In the genomic region with DNA sequence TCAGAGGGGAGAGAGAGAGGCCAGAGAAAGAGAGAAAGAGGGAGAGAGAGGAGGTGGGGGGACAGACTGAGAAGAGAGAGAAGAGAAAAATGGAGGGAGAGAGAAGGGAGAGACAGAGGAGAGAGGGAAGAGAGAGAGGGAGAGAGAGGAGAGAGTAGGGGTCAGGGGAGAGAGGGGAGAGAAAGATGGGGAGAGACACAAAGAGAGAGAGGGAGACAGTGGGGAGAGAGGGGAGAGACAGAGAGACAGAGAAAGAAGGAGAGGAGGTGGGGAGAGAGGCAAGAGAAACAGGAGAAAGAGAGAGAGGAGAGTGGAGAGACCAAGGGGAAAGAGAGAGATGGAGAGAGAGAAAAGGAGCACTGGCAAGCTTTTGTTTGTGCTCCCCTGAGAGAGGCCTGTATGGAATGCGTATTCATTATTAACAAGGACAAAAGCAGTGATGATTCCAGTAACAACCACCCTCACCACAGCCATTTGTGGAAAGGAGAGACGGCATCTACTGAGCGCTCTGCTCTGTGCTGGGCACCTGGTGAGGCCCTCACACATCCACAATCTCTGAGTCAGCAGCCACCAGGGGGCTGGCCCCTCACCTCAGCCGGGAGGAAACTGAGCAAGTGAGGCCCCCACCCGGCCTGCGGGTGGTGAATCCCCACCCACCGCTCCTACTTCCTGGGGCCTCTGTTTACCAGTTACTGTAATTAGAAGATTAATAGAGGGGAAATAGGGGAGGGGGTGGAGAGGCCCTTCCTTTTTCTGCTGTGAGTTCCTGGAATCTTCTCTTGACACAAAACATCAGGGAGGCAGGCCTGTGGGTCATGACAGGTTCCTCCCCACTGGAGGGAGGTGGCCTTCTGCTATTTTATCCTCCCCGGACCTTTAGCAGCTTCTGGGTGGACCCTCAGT, we compare ENCODE assay signal across 1 cellular context.
TF ChIP-seq lines count a peak whose summit lies in the region.

No MANE protein-coding gene starts in this region.

TF ChIP-seq in K562, 482 proteins besides CTCF, POLR2A, EP300 and RAD21 (continued from another document and continues in another):
- TF ChIP-seq BMI1 (IDR thresholded peaks at IDR 0.05; ENCODE audit: low read length) (no peak), MEIS2 (IDR thresholded peaks at IDR 0.05; ENCODE audit: partially characterized antibody) (peak; percentile 5), DDX20 (tag; IDR thresholded peaks at IDR 0.05; ENCODE audit: low read depth) (no peak), RAD51 (IDR thresholded peaks at IDR 0.05; ENCODE audit: borderline replicate concordance, low read depth) (no peak), U2AF1 (optimal IDR thresholded peaks at IDR 0.05; ENCODE audit: low read depth, low read length) (no peak), ZNF696 (CRISPR knock-in tag; conservative IDR thresholded peaks at IDR 0.05) (no peak), FUS (optimal IDR thresholded peaks at IDR 0.05; ENCODE audit: low read depth, low read length) (no peak), ZNF24 (IDR thresholded peaks at IDR 0.05) (no peak), ZNF507 (tag; conservative IDR thresholded peaks at IDR 0.05) (no peak), SREBF1 (IDR thresholded peaks at IDR 0.05; ENCODE audit: borderline replicate concordance, low read depth, low read length) (no peak), COPS2 (conservative IDR thresholded peaks at IDR 0.05) (no peak), GATA2 (CRISPR knock-in tag; IDR thresholded peaks at IDR 0.05) (no peak), OTX1 (CRISPR knock-in tag; IDR thresholded peaks at IDR 0.05) (peak; percentile 90; the same call in 1 of the 2 replicates), PTTG1 (tag; IDR thresholded peaks at IDR 0.05; ENCODE audit: low read depth) (no peak), CBX8 (IDR thresholded peaks at IDR 0.05; ENCODE audit: borderline replicate concordance, extremely low read depth, low read depth, low read length, poor library complexity, severe bottlenecking) (no peak), NFXL1 (CRISPR knock-in tag; IDR thresholded peaks at IDR 0.05) (no peak), ZNF589 (CRISPR knock-in tag; IDR thresholded peaks at IDR 0.05; ENCODE audit: low read depth) (no peak), POLR2AphosphoS2 (IDR thresholded peaks at IDR 0.05; ENCODE audit: low read length) (no peak), SAFB2 (IDR thresholded peaks at IDR 0.05; ENCODE audit: borderline replicate concordance, low read depth, low read length, severe bottlenecking) (no peak), CBX5 (IDR thresholded peaks at IDR 0.05; ENCODE audit: borderline replicate concordance, low read depth) (no peak), ZNF77 (CRISPR knock-in tag; IDR thresholded peaks at IDR 0.05) (no peak), GABPB2 (CRISPR knock-in tag; conservative IDR thresholded peaks at IDR 0.05) (no peak)
- TF ChIP-seq, protein P1, sequence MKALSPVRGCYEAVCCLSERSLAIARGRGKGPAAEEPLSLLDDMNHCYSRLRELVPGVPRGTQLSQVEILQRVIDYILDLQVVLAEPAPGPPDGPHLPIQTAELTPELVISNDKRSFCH (CRISPR knock-in tag; IDR thresholded peaks at IDR 0.05), result no peak
- TF ChIP-seq, protein P1 (tag; IDR thresholded peaks at IDR 0.05), result no peak
- TF ChIP-seq, protein P2, sequence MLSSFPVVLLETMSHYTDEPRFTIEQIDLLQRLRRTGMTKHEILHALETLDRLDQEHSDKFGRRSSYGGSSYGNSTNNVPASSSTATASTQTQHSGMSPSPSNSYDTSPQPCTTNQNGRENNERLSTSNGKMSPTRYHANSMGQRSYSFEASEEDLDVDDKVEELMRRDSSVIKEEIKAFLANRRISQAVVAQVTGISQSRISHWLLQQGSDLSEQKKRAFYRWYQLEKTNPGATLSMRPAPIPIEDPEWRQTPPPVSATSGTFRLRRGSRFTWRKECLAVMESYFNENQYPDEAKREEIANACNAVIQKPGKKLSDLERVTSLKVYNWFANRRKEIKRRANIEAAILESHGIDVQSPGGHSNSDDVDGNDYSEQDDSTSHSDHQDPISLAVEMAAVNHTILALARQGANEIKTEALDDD (IDR thresholded peaks at IDR 0.05), result no peak
- TF ChIP-seq, protein P3, sequence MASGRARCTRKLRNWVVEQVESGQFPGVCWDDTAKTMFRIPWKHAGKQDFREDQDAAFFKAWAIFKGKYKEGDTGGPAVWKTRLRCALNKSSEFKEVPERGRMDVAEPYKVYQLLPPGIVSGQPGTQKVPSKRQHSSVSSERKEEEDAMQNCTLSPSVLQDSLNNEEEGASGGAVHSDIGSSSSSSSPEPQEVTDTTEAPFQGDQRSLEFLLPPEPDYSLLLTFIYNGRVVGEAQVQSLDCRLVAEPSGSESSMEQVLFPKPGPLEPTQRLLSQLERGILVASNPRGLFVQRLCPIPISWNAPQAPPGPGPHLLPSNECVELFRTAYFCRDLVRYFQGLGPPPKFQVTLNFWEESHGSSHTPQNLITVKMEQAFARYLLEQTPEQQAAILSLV (tag; IDR thresholded peaks at IDR 0.05), result no peak
- TF ChIP-seq, protein P4, sequence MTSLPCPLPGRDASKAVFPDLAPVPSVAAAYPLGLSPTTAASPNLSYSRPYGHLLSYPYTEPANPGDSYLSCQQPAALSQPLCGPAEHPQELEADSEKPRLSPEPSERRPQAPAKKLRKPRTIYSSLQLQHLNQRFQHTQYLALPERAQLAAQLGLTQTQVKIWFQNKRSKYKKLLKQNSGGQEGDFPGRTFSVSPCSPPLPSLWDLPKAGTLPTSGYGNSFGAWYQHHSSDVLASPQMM (CRISPR knock-in tag; IDR thresholded peaks at IDR 0.05), result no peak
- TF ChIP-seq, protein P5, sequence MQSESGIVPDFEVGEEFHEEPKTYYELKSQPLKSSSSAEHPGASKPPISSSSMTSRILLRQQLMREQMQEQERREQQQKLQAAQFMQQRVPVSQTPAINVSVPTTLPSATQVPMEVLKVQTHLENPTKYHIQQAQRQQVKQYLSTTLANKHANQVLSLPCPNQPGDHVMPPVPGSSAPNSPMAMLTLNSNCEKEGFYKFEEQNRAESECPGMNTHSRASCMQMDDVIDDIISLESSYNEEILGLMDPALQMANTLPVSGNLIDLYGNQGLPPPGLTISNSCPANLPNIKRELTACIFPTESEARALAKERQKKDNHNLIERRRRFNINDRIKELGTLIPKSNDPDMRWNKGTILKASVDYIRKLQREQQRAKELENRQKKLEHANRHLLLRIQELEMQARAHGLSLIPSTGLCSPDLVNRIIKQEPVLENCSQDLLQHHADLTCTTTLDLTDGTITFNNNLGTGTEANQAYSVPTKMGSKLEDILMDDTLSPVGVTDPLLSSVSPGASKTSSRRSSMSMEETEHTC (IDR thresholded peaks at IDR 0.05), result no peak
- TF ChIP-seq, protein P6, sequence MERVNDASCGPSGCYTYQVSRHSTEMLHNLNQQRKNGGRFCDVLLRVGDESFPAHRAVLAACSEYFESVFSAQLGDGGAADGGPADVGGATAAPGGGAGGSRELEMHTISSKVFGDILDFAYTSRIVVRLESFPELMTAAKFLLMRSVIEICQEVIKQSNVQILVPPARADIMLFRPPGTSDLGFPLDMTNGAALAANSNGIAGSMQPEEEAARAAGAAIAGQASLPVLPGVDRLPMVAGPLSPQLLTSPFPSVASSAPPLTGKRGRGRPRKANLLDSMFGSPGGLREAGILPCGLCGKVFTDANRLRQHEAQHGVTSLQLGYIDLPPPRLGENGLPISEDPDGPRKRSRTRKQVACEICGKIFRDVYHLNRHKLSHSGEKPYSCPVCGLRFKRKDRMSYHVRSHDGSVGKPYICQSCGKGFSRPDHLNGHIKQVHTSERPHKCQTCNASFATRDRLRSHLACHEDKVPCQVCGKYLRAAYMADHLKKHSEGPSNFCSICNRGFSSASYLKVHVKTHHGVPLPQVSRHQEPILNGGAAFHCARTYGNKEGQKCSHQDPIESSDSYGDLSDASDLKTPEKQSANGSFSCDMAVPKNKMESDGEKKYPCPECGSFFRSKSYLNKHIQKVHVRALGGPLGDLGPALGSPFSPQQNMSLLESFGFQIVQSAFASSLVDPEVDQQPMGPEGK (CRISPR knock-in tag; IDR thresholded peaks at IDR 0.05; ENCODE audit: borderline replicate concordance), result no peak
- TF ChIP-seq, protein P7, sequence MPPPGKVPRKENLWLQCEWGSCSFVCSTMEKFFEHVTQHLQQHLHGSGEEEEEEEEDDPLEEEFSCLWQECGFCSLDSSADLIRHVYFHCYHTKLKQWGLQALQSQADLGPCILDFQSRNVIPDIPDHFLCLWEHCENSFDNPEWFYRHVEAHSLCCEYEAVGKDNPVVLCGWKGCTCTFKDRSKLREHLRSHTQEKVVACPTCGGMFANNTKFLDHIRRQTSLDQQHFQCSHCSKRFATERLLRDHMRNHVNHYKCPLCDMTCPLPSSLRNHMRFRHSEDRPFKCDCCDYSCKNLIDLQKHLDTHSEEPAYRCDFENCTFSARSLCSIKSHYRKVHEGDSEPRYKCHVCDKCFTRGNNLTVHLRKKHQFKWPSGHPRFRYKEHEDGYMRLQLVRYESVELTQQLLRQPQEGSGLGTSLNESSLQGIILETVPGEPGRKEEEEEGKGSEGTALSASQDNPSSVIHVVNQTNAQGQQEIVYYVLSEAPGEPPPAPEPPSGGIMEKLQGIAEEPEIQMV (tag; conservative IDR thresholded peaks at IDR 0.05; ENCODE audit: low read depth), result no peak; the same call in 1 of the 2 replicates
- TF ChIP-seq, protein P8, sequence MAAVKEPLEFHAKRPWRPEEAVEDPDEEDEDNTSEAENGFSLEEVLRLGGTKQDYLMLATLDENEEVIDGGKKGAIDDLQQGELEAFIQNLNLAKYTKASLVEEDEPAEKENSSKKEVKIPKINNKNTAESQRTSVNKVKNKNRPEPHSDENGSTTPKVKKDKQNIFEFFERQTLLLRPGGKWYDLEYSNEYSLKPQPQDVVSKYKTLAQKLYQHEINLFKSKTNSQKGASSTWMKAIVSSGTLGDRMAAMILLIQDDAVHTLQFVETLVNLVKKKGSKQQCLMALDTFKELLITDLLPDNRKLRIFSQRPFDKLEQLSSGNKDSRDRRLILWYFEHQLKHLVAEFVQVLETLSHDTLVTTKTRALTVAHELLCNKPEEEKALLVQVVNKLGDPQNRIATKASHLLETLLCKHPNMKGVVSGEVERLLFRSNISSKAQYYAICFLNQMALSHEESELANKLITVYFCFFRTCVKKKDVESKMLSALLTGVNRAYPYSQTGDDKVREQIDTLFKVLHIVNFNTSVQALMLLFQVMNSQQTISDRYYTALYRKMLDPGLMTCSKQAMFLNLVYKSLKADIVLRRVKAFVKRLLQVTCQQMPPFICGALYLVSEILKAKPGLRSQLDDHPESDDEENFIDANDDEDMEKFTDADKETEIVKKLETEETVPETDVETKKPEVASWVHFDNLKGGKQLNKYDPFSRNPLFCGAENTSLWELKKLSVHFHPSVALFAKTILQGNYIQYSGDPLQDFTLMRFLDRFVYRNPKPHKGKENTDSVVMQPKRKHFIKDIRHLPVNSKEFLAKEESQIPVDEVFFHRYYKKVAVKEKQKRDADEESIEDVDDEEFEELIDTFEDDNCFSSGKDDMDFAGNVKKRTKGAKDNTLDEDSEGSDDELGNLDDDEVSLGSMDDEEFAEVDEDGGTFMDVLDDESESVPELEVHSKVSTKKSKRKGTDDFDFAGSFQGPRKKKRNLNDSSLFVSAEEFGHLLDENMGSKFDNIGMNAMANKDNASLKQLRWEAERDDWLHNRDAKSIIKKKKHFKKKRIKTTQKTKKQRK (IDR thresholded peaks at IDR 0.05; ENCODE audit: borderline replicate concordance, low read depth, low read length), result no peak
- TF ChIP-seq, protein P9, sequence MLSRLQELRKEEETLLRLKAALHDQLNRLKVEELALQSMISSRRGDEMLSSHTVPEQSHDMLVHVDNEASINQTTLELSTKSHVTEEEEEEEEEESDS (CRISPR knock-in tag; IDR thresholded peaks at IDR 0.05), result no peak
- TF ChIP-seq, protein P10, sequence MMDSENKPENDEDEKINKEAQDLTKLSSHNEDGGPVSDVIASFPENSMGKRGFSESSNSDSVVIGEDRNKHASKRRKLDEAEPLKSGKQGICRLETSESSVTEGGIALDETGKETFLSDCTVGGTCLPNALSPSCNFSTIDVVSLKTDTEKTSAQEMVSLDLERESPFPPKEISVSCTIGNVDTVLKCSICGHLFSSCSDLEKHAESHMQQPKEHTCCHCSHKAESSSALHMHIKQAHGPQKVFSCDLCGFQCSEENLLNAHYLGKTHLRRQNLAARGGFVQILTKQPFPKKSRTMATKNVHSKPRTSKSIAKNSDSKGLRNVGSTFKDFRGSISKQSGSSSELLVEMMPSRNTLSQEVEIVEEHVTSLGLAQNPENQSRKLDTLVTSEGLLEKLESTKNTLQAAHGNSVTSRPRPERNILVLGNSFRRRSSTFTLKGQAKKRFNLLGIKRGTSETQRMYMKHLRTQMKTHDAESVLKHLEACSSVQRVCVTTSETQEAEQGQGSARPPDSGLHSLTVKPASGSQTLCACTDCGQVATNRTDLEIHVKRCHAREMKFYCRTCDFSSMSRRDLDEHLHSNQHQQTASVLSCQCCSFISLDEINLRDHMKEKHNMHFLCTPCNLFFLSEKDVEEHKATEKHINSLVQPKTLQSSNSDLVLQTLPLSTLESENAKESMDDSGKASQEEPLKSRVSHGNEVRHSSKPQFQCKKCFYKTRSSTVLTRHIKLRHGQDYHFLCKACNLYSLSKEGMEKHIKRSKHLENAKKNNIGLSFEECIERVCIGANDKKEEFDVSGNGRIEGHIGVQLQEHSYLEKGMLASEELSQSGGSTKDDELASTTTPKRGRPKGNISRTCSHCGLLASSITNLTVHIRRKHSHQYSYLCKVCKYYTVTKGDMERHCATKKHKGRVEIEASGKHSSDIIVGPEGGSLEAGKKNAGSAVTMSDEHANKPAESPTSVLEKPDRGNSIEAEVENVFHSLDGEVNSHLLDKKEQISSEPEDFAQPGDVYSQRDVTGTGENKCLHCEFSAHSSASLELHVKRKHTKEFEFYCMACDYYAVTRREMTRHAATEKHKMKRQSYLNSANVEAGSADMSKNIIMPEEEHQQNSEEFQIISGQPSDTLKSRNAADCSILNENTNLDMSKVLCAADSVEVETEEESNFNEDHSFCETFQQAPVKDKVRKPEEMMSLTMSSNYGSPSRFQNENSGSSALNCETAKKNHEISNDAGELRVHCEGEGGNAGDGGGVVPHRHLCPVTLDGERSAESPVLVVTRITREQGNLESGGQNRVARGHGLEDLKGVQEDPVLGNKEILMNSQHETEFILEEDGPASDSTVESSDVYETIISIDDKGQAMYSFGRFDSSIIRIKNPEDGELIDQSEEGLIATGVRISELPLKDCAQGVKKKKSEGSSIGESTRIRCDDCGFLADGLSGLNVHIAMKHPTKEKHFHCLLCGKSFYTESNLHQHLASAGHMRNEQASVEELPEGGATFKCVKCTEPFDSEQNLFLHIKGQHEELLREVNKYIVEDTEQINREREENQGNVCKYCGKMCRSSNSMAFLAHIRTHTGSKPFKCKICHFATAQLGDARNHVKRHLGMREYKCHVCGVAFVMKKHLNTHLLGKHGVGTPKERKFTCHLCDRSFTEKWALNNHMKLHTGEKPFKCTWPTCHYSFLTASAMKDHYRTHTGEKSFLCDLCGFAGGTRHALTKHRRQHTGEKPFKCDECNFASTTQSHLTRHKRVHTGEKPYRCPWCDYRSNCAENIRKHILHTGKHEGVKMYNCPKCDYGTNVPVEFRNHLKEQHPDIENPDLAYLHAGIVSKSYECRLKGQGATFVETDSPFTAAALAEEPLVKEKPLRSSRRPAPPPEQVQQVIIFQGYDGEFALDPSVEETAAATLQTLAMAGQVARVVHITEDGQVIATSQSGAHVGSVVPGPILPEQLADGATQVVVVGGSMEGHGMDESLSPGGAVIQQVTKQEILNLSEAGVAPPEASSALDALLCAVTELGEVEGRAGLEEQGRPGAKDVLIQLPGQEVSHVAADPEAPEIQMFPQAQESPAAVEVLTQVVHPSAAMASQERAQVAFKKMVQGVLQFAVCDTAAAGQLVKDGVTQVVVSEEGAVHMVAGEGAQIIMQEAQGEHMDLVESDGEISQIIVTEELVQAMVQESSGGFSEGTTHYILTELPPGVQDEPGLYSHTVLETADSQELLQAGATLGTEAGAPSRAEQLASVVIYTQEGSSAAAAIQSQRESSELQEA (IDR thresholded peaks at IDR 0.05; ENCODE audit: low read depth), result peak; percentile 36; the same call in 1 of the 2 replicates
